In genomic region chr16:87150359-87151280, GRCh38 we compare ENCODE assay signal across 20 cellular contexts.
"Had no signal": no experiment of that assay in that cellular context is flagged by ENCODE, and none has a peak within 500 bp of the region (broad histone marks: within the 10 kb centered on the region; RNA-seq: fewer than 3 reads in every experiment).

No MANE protein-coding gene starts in this region.

- H3K27ac Mint-ChIP-seq: activated naive CD4-positive, alpha-beta T cell treated with anti-CD3 and anti-CD28 coated beads, Interleukin-2, amount 50 U/mL, for 24 hours; activated T-cell treated with anti-CD3 and anti-CD28 coated beads, Interleukin-2, amount 50 U/mL, for 72 hours; mesothelial cell of epicardium; nephron; T-helper 17 cell had no signal

- H3K4me1 Mint-ChIP-seq: activated naive CD4-positive, alpha-beta T cell treated with anti-CD3 and anti-CD28 coated beads, Interleukin-2, amount 50 U/mL, for 24 hours; T-helper 17 cell had no signal

- H3K4me3 ChIP-seq: adrenal gland, gastroesophageal sphincter, heart left ventricle, left lung, psoas muscle, stomach, testis, upper lobe of left lung had no signal

- H3K36me3 Mint-ChIP-seq: mesothelial cell of epicardium had no signal

- DNase-seq: activated CD4-positive, alpha-beta T cell treated with anti-CD3 and anti-CD28 coated beads, Interleukin-2, amount 50 U/mL, for 4 hours; activated effector memory CD4-positive, alpha-beta T cell treated with anti-CD3 and anti-CD28 coated beads, Interleukin-2, amount 50 U/mL, for 16 hours; activated T-cell treated with anti-CD3 and anti-CD28 coated beads, Interleukin-2, amount 50 U/mL, for 72 hours; adrenal gland; erythroblast; heart left ventricle; psoas muscle; right cardiac atrium; stomach; T-helper 17 cell; testis had no signal

- H3K9me3 ChIP-seq: adrenal gland, testis had no signal

- H3K27me3 ChIP-seq: adrenal gland, stomach, testis, upper lobe of left lung had no signal

- H3K36me3 ChIP-seq: adrenal gland, gastroesophageal sphincter, heart left ventricle, left lung, stomach, upper lobe of left lung had no signal

- H3K4me1 ChIP-seq: adrenal gland, gastroesophageal sphincter, heart left ventricle, left lung, psoas muscle, stomach, testis, upper lobe of left lung had no signal

- FAIRE-seq: colon, endometrium had no signal

- H3K27ac ChIP-seq: adrenal gland, gastroesophageal sphincter, heart left ventricle, left lung, psoas muscle, stomach, testis, upper lobe of left lung, VCaP had no signal

- ATAC-seq: activated T-cell treated with anti-CD3 and anti-CD28 coated beads, Interleukin-2, amount 50 U/mL, for 72 hours; gastroesophageal sphincter; heart left ventricle; left lung; psoas muscle; right cardiac atrium; T-helper 17 cell had no signal

- H3K4me3 Mint-ChIP-seq: activated naive CD4-positive, alpha-beta T cell treated with anti-CD3 and anti-CD28 coated beads, Interleukin-2, amount 50 U/mL, for 24 hours; activated T-cell treated with anti-CD3 and anti-CD28 coated beads, Interleukin-2, amount 50 U/mL, for 72 hours; mesothelial cell of epicardium; nephron; T-helper 17 cell had no signal

- H3K27me3 Mint-ChIP-seq: activated naive CD4-positive, alpha-beta T cell treated with anti-CD3 and anti-CD28 coated beads, Interleukin-2, amount 50 U/mL, for 24 hours had no signal
